1 cellular context compared by ENCODE assay signal in the genomic region with DNA sequence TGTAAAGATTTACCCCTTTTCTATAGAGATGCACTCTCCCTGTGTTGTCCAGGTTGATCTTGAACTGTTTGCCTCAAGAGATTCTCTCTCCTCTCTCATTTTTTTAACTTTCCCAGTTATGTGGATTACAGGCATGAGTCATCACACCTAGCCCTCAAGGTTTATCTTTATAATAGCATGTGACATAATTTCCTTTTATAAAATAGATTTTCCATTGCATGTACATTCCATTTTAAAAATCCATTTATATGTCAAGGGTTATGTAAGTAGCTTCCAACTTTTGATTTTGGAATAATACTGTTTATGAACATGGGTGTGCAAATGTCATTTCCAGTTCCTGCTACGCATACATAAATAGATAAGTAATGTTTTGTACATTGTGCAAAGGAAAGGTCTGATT.
TF ChIP-seq lines count a peak whose summit lies in the region.

No MANE protein-coding gene starts in this region.

TF ChIP-seq in HEK293, 187 proteins besides CTCF, POLR2A, EP300 and RAD21 (continued from another document):
- TF ChIP-seq ZNF114 (tag by site-specific recombination; IDR thresholded peaks at IDR 0.05) = no peak
- TF ChIP-seq, protein P1, sequence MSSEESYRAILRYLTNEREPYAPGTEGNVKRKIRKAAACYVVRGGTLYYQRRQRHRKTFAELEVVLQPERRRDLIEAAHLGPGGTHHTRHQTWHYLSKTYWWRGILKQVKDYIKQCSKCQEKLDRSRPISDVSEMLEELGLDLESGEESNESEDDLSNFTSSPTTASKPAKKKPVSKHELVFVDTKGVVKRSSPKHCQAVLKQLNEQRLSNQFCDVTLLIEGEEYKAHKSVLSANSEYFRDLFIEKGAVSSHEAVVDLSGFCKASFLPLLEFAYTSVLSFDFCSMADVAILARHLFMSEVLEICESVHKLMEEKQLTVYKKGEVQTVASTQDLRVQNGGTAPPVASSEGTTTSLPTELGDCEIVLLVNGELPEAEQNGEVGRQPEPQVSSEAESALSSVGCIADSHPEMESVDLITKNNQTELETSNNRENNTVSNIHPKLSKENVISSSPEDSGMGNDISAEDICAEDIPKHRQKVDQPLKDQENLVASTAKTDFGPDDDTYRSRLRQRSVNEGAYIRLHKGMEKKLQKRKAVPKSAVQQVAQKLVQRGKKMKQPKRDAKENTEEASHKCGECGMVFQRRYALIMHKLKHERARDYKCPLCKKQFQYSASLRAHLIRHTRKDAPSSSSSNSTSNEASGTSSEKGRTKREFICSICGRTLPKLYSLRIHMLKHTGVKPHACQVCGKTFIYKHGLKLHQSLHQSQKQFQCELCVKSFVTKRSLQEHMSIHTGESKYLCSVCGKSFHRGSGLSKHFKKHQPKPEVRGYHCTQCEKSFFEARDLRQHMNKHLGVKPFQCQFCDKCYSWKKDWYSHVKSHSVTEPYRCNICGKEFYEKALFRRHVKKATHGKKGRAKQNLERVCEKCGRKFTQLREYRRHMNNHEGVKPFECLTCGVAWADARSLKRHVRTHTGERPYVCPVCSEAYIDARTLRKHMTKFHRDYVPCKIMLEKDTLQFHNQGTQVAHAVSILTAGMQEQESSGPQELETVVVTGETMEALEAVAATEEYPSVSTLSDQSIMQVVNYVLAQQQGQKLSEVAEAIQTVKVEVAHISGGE (tag by site-specific recombination; conservative IDR thresholded peaks at IDR 0.05; ENCODE audit: low read depth) = no peak
- TF ChIP-seq, protein P2, sequence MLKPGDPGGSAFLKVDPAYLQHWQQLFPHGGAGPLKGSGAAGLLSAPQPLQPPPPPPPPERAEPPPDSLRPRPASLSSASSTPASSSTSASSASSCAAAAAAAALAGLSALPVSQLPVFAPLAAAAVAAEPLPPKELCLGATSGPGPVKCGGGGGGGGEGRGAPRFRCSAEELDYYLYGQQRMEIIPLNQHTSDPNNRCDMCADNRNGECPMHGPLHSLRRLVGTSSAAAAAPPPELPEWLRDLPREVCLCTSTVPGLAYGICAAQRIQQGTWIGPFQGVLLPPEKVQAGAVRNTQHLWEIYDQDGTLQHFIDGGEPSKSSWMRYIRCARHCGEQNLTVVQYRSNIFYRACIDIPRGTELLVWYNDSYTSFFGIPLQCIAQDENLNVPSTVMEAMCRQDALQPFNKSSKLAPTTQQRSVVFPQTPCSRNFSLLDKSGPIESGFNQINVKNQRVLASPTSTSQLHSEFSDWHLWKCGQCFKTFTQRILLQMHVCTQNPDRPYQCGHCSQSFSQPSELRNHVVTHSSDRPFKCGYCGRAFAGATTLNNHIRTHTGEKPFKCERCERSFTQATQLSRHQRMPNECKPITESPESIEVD (tag by site-specific recombination; IDR thresholded peaks at IDR 0.05) = 0 out of 2 replicates have a peak, but pooled peaks have one; percentile 8
- TF ChIP-seq PRDM1 (tag by site-specific recombination; IDR thresholded peaks at IDR 0.05) = peak; percentile 32; the same call in 1 of the 2 replicates
- peak; percentile 29; the same call in 1 of the 2 replicates for TF ChIP-seq ZNF629 (tag by site-specific recombination; IDR thresholded peaks at IDR 0.05)
